Comparison of ENCODE assay signal across 1 cellular context in genomic region chr13:21638319-21639282, GRCh38.
A peak's percentile ranks its signal among the peaks of the same experiment; 100 is the strongest.
TF ChIP-seq lines count a peak whose summit lies in the region.

No MANE protein-coding gene starts in this region.

TF ChIP-seq in HEK293, 187 proteins besides CTCF, POLR2A, EP300 and RAD21 (continued from another document):
- TF ChIP-seq ZBTB49 (tag by site-specific recombination; IDR thresholded peaks at IDR 0.05; ENCODE audit: low read depth) (no peak), ZNF248 (tag by site-specific recombination; IDR thresholded peaks at IDR 0.05) (no peak), ZNF311 (tag by site-specific recombination; IDR thresholded peaks at IDR 0.05; ENCODE audit: borderline replicate concordance) (no peak), PRDM6 (tag by site-specific recombination; IDR thresholded peaks at IDR 0.05) (no peak), KLF1 (tag by site-specific recombination; IDR thresholded peaks at IDR 0.05) (no peak), ZNF558 (tag by site-specific recombination; IDR thresholded peaks at IDR 0.05) (no peak), ZNF707 (tag by site-specific recombination; IDR thresholded peaks at IDR 0.05) (no peak), ZBTB21 (tag by site-specific recombination; IDR thresholded peaks at IDR 0.05) (0 out of 2 replicates have a peak, but pooled peaks have one; percentile 13), ZEB2 (tag by site-specific recombination; IDR thresholded peaks at IDR 0.05) (no peak), ZNF223 (tag by site-specific recombination; IDR thresholded peaks at IDR 0.05) (no peak), PBX3 (CRISPR knock-in tag; IDR thresholded peaks at IDR 0.05) (no peak), ATF2 (tag by site-specific recombination; IDR thresholded peaks at IDR 0.05; ENCODE audit: low read depth) (no peak), ZNF785 (tag by site-specific recombination; IDR thresholded peaks at IDR 0.05) (no peak), ZBTB10 (tag by site-specific recombination; IDR thresholded peaks at IDR 0.05) (no peak)
